Comparison of ENCODE assay signal across 8 cellular contexts in the genomic region with DNA sequence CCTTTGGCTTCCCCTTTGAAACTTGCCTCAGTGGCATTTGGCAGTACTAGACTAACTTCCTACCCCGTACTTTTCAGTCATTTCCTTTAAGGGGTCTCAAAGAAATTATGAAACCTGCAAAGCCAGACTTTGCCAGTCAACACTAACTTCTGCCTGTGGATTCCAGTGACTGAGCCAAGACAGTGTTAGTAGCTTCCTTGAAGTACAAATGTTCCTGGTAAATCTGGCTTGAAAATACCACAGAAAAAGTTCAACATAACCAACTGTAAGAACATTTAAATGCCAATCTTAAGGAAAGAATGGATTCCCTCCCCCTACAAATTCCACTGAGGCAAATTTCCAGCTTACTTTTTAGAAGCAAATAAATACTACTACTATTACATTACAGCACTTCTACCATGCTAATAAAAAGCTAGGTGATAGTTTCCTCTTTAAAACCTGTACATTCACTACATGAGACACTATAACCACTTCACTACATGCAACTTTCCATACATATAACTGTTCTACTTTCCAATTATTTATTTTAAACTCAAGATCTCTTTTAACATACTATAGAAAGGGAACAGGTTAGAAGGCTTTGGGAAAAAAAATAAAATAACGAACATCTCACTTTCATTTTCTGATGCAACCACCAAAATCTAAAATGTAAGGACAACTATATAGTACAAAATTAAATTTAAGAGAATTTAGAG. TPM values are rescaled to one million over a fixed set of nuclear protein-coding genes. Genes with fewer than 3 reads are reported as not detected.
A peak's percentile ranks its signal among the peaks of the same experiment; 100 is the strongest.
DNase-seq lines count a peak whose midpoint lies in the region; ATAC-seq and TF ChIP-seq lines count a peak whose summit lies in the region.

No MANE protein-coding gene starts in this region.

- ATAC-seq in natural killer cell treated with Interleukin-12 subunit alpha and Interleukin-12 subunit beta and Interleukin-15 and Interleukin-18, amount 100 ng/mL, for 72 hours = no peak
- ATAC-seq in GM18511 (IDR thresholded peaks at IDR 0.05; ENCODE audit: unreplicated experiment) = no peak

- peak overlapping the region; percentile 75 for H3K4me2 ChIP-seq in BLaER1

- H3K27ac ChIP-seq in BLaER1 (peak overlapping the region; percentile 27; the same call in 1 of the 2 replicates), coronary artery (peak overlapping the region; percentile 64 to 99)

- H3K4me3 Mint-ChIP-seq in natural killer cell treated with Interleukin-12 subunit alpha and Interleukin-12 subunit beta and Interleukin-15 and Interleukin-18, amount 100 ng/mL, for 72 hours = peak overlapping the region; percentile 99

- 0 out of 2 replicates have a peak overlapping the region, but pooled peaks have one; percentile 22 for H3K9ac ChIP-seq in BLaER1

- peak overlapping the region; percentile 64 to 72 for H3K27ac Mint-ChIP-seq in natural killer cell treated with Interleukin-12 subunit alpha and Interleukin-12 subunit beta and Interleukin-15 and Interleukin-18, amount 100 ng/mL, for 72 hours

- H3K4me3 ChIP-seq in BLaER1 (peak overlapping the region; percentile 92), coronary artery (peak overlapping the region; percentile 97)
- peak overlapping the region; percentile 3; the same call in 1 of the 2 replicates for H3K4me3 ChIP-seq in Jurkat, Clone E6-1 (ENCODE audit: low read length)

- peaks cover 63% of the 10 kb centered on the region for H3K4me1 ChIP-seq in BLaER1

- peak; percentile 45 for DNase-seq in Jurkat, Clone E6-1 (ENCODE audit: low read depth, low spot score)
- no peak for DNase-seq in coronary artery (ENCODE audit: low spot score)
- DNase-seq in natural killer cell treated with Interleukin-12 subunit alpha and Interleukin-12 subunit beta and Interleukin-15 and Interleukin-18, amount 100 ng/mL, for 72 hours (ENCODE audit: low spot score) = no peak
- DNase-seq in mesenteric fat pad (ENCODE audit: low spot score) = no peak
- no peak for DNase-seq in AG20443 (ENCODE audit: low spot score)
- no peak for DNase-seq in germinal center (ENCODE audit: low spot score)

- H4K20me1 ChIP-seq in BLaER1 = peaks cover 40% of the 10 kb centered on the region

- peaks cover 7% of the 10 kb centered on the region for H3K36me3 Mint-ChIP-seq in natural killer cell treated with Interleukin-12 subunit alpha and Interleukin-12 subunit beta and Interleukin-15 and Interleukin-18, amount 100 ng/mL, for 72 hours

- H3K4me1 Mint-ChIP-seq in natural killer cell treated with Interleukin-12 subunit alpha and Interleukin-12 subunit beta and Interleukin-15 and Interleukin-18, amount 100 ng/mL, for 72 hours (ENCODE audit: low read depth in 2 of 2) = peaks cover 30 to 44% of the 10 kb centered on the region in 2 donors

- H3K9me3 Mint-ChIP-seq in natural killer cell treated with Interleukin-12 subunit alpha and Interleukin-12 subunit beta and Interleukin-15 and Interleukin-18, amount 100 ng/mL, for 72 hours = no peaks in the 10 kb centered on the region

- no peak for TF ChIP-seq CTCF in coronary artery (IDR thresholded peaks at IDR 0.05)

- no peaks in the 10 kb centered on the region for H3K27me3 ChIP-seq in BLaER1

- H3K9me3 ChIP-seq in BLaER1 = no peaks in the 10 kb centered on the region

- H3K36me3 ChIP-seq in BLaER1 = peaks cover 9% of the 10 kb centered on the region; the same call in 1 of the 2 replicates

- H3K27me3 Mint-ChIP-seq in natural killer cell treated with Interleukin-12 subunit alpha and Interleukin-12 subunit beta and Interleukin-15 and Interleukin-18, amount 100 ng/mL, for 72 hours = no peaks in the 10 kb centered on the region

RNA-seq across cellular contexts. Expression of gene PELI1, which starts 2.4 kb away (rescaled TPM):
- polyA plus RNA-seq in Jurkat, Clone E6-1 (2012; ENCODE audit: insufficient read depth, insufficient read length) = 5.7 TPM
- total RNA-seq in natural killer cell treated with Interleukin-12 subunit alpha and Interleukin-12 subunit beta and Interleukin-15 and Interleukin-18, amount 100 ng/mL, for 72 hours = 10 to 100 TPM; 51.1 to 64.1 TPM
- total RNA-seq in mesenteric fat pad = 47.4 TPM

Comparison
In these comparisons a context has a peak if more than half of its experiments do, and no peak if none do; other contexts are left out.
1. H3K4me3 ChIP-seq: peak in every context shown above with its lines; median percentile 97 in coronary artery; 92 in BLaER1; 3 in Jurkat, Clone E6-1.